Comparison of ENCODE assay signal across 20 cellular contexts in the genomic region with DNA sequence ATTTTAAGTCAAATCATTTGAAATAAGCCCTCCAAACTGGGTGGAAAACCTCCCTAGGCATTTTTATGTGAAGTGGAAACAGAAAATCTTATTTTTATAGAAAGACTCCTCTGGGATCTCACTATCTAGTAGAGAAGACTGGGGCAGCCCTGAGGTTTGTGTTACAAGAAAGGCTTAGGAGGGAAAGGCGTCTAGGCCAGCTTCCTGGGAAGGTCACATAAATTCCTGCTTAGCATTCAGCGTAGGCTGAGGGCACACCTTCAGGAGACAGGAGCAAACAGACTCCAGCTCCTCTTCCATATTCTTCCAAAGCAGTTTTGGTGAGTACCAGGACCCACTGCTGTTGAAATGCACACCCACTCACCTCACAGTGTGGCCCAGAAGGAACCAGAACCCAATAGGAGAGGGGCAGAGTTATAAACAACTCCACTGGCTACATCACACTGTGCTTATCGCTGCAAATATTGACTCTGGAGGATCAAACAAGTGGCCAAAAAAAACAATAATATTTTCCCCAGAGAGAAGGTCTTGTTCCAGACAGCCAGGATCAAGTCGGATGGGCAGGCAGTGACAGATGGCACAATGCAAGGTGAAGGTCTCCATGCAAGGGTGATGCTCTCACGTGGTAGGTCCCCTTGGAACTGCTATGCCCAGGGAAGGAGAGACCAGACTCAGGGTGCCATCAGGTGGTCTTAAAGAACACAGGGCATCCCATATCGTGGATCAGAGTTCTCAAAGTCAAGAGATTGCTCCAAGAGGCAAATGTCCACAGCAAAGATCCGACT. TPM values are rescaled to one million over a fixed set of nuclear protein-coding genes. Genes with fewer than 3 reads are reported as not detected.
"Had no signal": no experiment of that assay in that cellular context is flagged by ENCODE, and none has a peak within 500 bp of the region (broad histone marks: within the 10 kb centered on the region; RNA-seq: fewer than 3 reads in every experiment).

No MANE protein-coding gene starts in this region.

- ATAC-seq: activated CD8-positive, alpha-beta T cell treated with anti-CD3 and anti-CD28 coated beads for 36 hours; activated T-cell treated with anti-CD3 and anti-CD28 coated beads, Interleukin-2, amount 50 U/mL, for 72 hours; left lung; naive thymus-derived CD8-positive, alpha-beta T cell; stimulated activated naive B cell treated with anti-CD40 and anti-IgM and Interleukin-4, amounts not matched to agents 10 μg/mL and 1 μg/mL and 100 μg/mL, for 72 hours; WTC11 had no signal

- H3K36me3 Mint-ChIP-seq: activated naive CD8-positive, alpha-beta T cell; naive thymus-derived CD8-positive, alpha-beta T cell; stimulated activated naive B cell treated with anti-CD40 and anti-IgM and Interleukin-4, amounts not matched to agents 10 μg/mL and 1 μg/mL and 100 μg/mL, for 72 hours; WTC11 had no signal

- H3K4me3 ChIP-seq: colonic mucosa, esophagus muscularis mucosa, left lung, right atrium auricular region, skin epidermis, thyroid gland had no signal

- H3K9me3 ChIP-seq: colonic mucosa, esophagus muscularis mucosa, left lung, neutrophil, right atrium auricular region, thyroid gland had no signal

- H3K27me3 Mint-ChIP-seq: activated CD8-positive, alpha-beta T cell treated with anti-CD3 and anti-CD28 coated beads for 36 hours; activated naive CD8-positive, alpha-beta T cell had no signal

- H3K36me3 ChIP-seq: colonic mucosa, esophagus muscularis mucosa, left lung, neutrophil, right atrium auricular region, thyroid gland had no signal

- DNase-seq: activated CD4-positive, alpha-beta T cell treated with anti-CD3 and anti-CD28 coated beads for 48 hours; activated CD8-positive, alpha-beta memory T cell treated with anti-CD3 and anti-CD28 coated beads, Interleukin-2, amount 50 U/mL, for 4 hours; activated CD8-positive, alpha-beta T cell treated with anti-CD3 and anti-CD28 coated beads for 36 hours; activated gamma-delta T cell treated with Interleukin-2 at 50 U/mL for 16 hours; activated T-cell treated with anti-CD3 and anti-CD28 coated beads, Interleukin-2, amount 50 U/mL, for 72 hours; amniotic stem cell; central memory CD4-positive, alpha-beta T cell; colonic mucosa; left lung; naive thymus-derived CD8-positive, alpha-beta T cell; stimulated activated CD4-positive, alpha-beta T cell treated with anti-CD3 and anti-CD28 coated beads, Interleukin-15, amount 100 ng/mL, for 24 hours; stimulated activated CD4-positive, alpha-beta T cell treated with anti-CD3 and anti-CD28 coated beads, Interleukin-4, amount 100 ng/mL, for 1 hour; stimulated activated naive B cell treated with anti-CD40 and anti-IgM and Interleukin-4, amounts not matched to agents 10 μg/mL and 1 μg/mL and 100 μg/mL, for 72 hours; thyroid gland had no signal

- H3K27me3 ChIP-seq: colonic mucosa, esophagus muscularis mucosa, left lung, right atrium auricular region, thyroid gland had no signal

- H3K4me3 Mint-ChIP-seq: activated CD8-positive, alpha-beta T cell treated with anti-CD3 and anti-CD28 coated beads for 36 hours; activated naive CD8-positive, alpha-beta T cell; activated T-cell treated with anti-CD3 and anti-CD28 coated beads, Interleukin-2, amount 50 U/mL, for 72 hours; naive thymus-derived CD8-positive, alpha-beta T cell; stimulated activated naive B cell treated with anti-CD40 and anti-IgM and Interleukin-4, amounts not matched to agents 10 μg/mL and 1 μg/mL and 100 μg/mL, for 72 hours; WTC11 had no signal

- H3K27ac ChIP-seq: colonic mucosa, esophagus muscularis mucosa, left lung, neutrophil, right atrium auricular region, skin epidermis, thyroid gland had no signal

- H3K9me3 Mint-ChIP-seq: activated CD8-positive, alpha-beta T cell treated with anti-CD3 and anti-CD28 coated beads for 36 hours; activated T-cell treated with anti-CD3 and anti-CD28 coated beads, Interleukin-2, amount 50 U/mL, for 72 hours; naive thymus-derived CD8-positive, alpha-beta T cell; stimulated activated naive B cell treated with anti-CD40 and anti-IgM and Interleukin-4, amounts not matched to agents 10 μg/mL and 1 μg/mL and 100 μg/mL, for 72 hours had no signal

- H3K27ac Mint-ChIP-seq: activated CD8-positive, alpha-beta T cell treated with anti-CD3 and anti-CD28 coated beads for 36 hours; activated naive CD8-positive, alpha-beta T cell; activated T-cell treated with anti-CD3 and anti-CD28 coated beads, Interleukin-2, amount 50 U/mL, for 72 hours; naive thymus-derived CD8-positive, alpha-beta T cell; stimulated activated naive B cell treated with anti-CD40 and anti-IgM and Interleukin-4, amounts not matched to agents 10 μg/mL and 1 μg/mL and 100 μg/mL, for 72 hours; WTC11 had no signal

- H3K4me1 Mint-ChIP-seq: stimulated activated naive B cell treated with anti-CD40 and anti-IgM and Interleukin-4, amounts not matched to agents 10 μg/mL and 1 μg/mL and 100 μg/mL, for 72 hours had no signal

- H3K4me1 ChIP-seq: colonic mucosa, thyroid gland had no signal

RNA-seq across cellular contexts. Expression of gene IGFBP2, which starts 17.7 kb away (rescaled TPM):
- total RNA-seq: naive thymus-derived CD8-positive, alpha-beta T cell had no signal
